ENCODE assay signal across 1 cellular context in genomic region chr9:135978650-135979461, GRCh38.
TF ChIP-seq lines count a peak whose summit lies in the region.

No MANE protein-coding gene starts in this region.

TF ChIP-seq in HCT116, 20 proteins besides CTCF, POLR2A, EP300 and RAD21 (continued from another document):
- no peak for TF ChIP-seq TCF7L2 (IDR thresholded peaks at IDR 0.05; ENCODE audit: borderline replicate concordance, extremely low read depth, insufficient read depth, insufficient read length)
- TF ChIP-seq EGR1 (IDR thresholded peaks at IDR 0.05; ENCODE audit: low read depth), result no peak
TF ChIP-seq in HCT116: peak in this region for 0.
